In genomic region chr1:231694081-231694443, GRCh38 we compare ENCODE assay signal across 16 cellular contexts.
DNase-seq lines count a peak whose midpoint lies in the region; ATAC-seq and TF ChIP-seq lines count a peak whose summit lies in the region.
"Had no signal": no experiment of that assay in that cellular context is flagged by ENCODE, and none has a peak within 500 bp of the region (broad histone marks: within the 10 kb centered on the region; RNA-seq: fewer than 3 reads in every experiment).

No MANE protein-coding gene starts in this region.

- H3K27me3 Mint-ChIP-seq in WTC11 (ENCODE audit: low read depth) (no peaks in the 10 kb centered on the region), nephron progenitor cell (ENCODE audit: low read depth, poor library complexity) (peaks cover 7% of the 10 kb centered on the region)
- no peaks in the 10 kb centered on the region for H3K27me3 Mint-ChIP-seq in activated T-cell treated with anti-CD3 and anti-CD28 coated beads, Interleukin-2, amount 50 U/mL, for 4 hours (ENCODE audit: low read depth)

- CTCF ChIA-PET in WTC11 (lab: Charles Lee), result interaction anchor here (0.8 to 1.6 kb wide), 2 partner anchors 11 to 63 kb away, joined by 3 to 6 read pairs; no protein-coding TSS in a partner anchor

- H3K36me3 Mint-ChIP-seq in WTC11 (no peaks in the 10 kb centered on the region), nephron progenitor cell (ENCODE audit: low read depth) (peaks cover 4% of the 10 kb centered on the region)
- peaks cover 26% of the 10 kb centered on the region for H3K36me3 Mint-ChIP-seq in activated T-cell treated with anti-CD3 and anti-CD28 coated beads, Interleukin-2, amount 50 U/mL, for 4 hours (ENCODE audit: insufficient read depth)

- POLR2A ChIA-PET in WTC11 (lab: Charles Lee), result no interaction called here

- H3K9me3 Mint-ChIP-seq in WTC11 (no peaks in the 10 kb centered on the region), nephron progenitor cell (peaks cover 4% of the 10 kb centered on the region)
- no peaks in the 10 kb centered on the region for H3K9me3 Mint-ChIP-seq in activated T-cell treated with anti-CD3 and anti-CD28 coated beads, Interleukin-2, amount 50 U/mL, for 4 hours
- H3K9me3 Mint-ChIP-seq: T-helper 1 cell treated with Interleukin-12 subunit alpha and Interleukin-12 subunit beta and Interleukin-4 antibody, amounts not matched to agents 30 μg/mL and 1 μg/mL, for 36 hours had no signal

- DNase-seq in NCI-H1105 (lab: John Stamatoyannopoulos, UW) (peak; percentile 6), SHP77 (lab: John Stamatoyannopoulos, UW) (peak; percentile 17 to 57), left ventricle myocardium superior (peak; percentile 77), sciatic nerve (ENCODE audit: low spot score) (no peak), WTC11 (ENCODE audit: low spot score) (no peak), nephron progenitor cell (no peak)
- DNase-seq in activated T-cell treated with anti-CD3 and anti-CD28 coated beads, Interleukin-2, amount 50 U/mL, for 4 hours, result no peak
- DNase-seq: activated CD4-positive, CD25-positive, alpha-beta regulatory T cell; activated gamma-delta T cell treated with Interleukin-2 at 50 U/mL for 16 hours; DMS153; KG1; kidney glomerular epithelial cell; NCI-H1436; NCI-H82 had no signal

- H3K27ac Mint-ChIP-seq in WTC11 (no peak overlapping the region), nephron progenitor cell (no peak overlapping the region)
- H3K27ac Mint-ChIP-seq: B cell; T-helper 1 cell treated with Interleukin-12 subunit alpha and Interleukin-12 subunit beta and Interleukin-4 antibody, amounts not matched to agents 30 μg/mL and 1 μg/mL, for 36 hours had no signal

- H3K4me1 Mint-ChIP-seq in WTC11, result peaks cover 12% of the 10 kb centered on the region
- H3K4me1 Mint-ChIP-seq in activated T-cell treated with anti-CD3 and anti-CD28 coated beads, Interleukin-2, amount 50 U/mL, for 4 hours (ENCODE audit: low read depth), result peaks cover 5% of the 10 kb centered on the region
- H3K4me1 Mint-ChIP-seq in nephron progenitor cell, result peaks cover 66% of the 10 kb centered on the region

- intact Hi-C loops in left ventricle myocardium superior (cut with micrococcal nuclease), result no loop called here
- intact Hi-C loops in sciatic nerve (cut with DNase I), result no loop called here

- TF ChIP-seq CTCF in WTC11 (IDR thresholded peaks at IDR 0.05) (no peak), nephron progenitor cell (IDR thresholded peaks at IDR 0.05) (no peak)

- H3K4me3 Mint-ChIP-seq in WTC11 (no peak overlapping the region), nephron progenitor cell (no peak overlapping the region)
- no peak overlapping the region for H3K4me3 Mint-ChIP-seq in activated T-cell treated with anti-CD3 and anti-CD28 coated beads, Interleukin-2, amount 50 U/mL, for 4 hours
- H3K4me3 Mint-ChIP-seq: B cell; T-helper 1 cell treated with Interleukin-12 subunit alpha and Interleukin-12 subunit beta and Interleukin-4 antibody, amounts not matched to agents 30 μg/mL and 1 μg/mL, for 36 hours had no signal

- ATAC-seq in left ventricle myocardium superior (peak; percentile 84), sciatic nerve (peak; percentile 58), WTC11 (no peak)
- ATAC-seq in activated T-cell treated with anti-CD3 and anti-CD28 coated beads, Interleukin-2, amount 50 U/mL, for 4 hours, result no peak

TF ChIP-seq in WTC11, 78 proteins besides CTCF, POLR2A, EP300 and RAD21 (continues in another document):
- no peak for TF ChIP-seq FOXP4 (CRISPR knock-in tag; IDR thresholded peaks at IDR 0.05)
- no peak for TF ChIP-seq TEAD1 (CRISPR knock-in tag; IDR thresholded peaks at IDR 0.05)
- TF ChIP-seq ETV6 (CRISPR knock-in tag; IDR thresholded peaks at IDR 0.05), result no peak
- no peak for TF ChIP-seq MYBL2 (CRISPR knock-in tag; IDR thresholded peaks at IDR 0.05)
- no peak for TF ChIP-seq TP53 (CRISPR knock-in tag; IDR thresholded peaks at IDR 0.05)
- no peak for TF ChIP-seq E2F1 (CRISPR knock-in tag; IDR thresholded peaks at IDR 0.05)
- TF ChIP-seq ZNF423 (CRISPR knock-in tag; IDR thresholded peaks at IDR 0.05), result no peak
- no peak for TF ChIP-seq SMAD3 (CRISPR knock-in tag; IDR thresholded peaks at IDR 0.05; ENCODE audit: borderline replicate concordance)
- TF ChIP-seq ZNF281 (CRISPR knock-in tag; IDR thresholded peaks at IDR 0.05), result no peak
- no peak for TF ChIP-seq FOXK1 (CRISPR knock-in tag; IDR thresholded peaks at IDR 0.05)
- TF ChIP-seq ZBTB21 (CRISPR knock-in tag; IDR thresholded peaks at IDR 0.05; ENCODE audit: borderline replicate concordance), result no peak
- no peak for TF ChIP-seq USF1 (CRISPR knock-in tag; IDR thresholded peaks at IDR 0.05)
- no peak for TF ChIP-seq ERG (CRISPR knock-in tag; IDR thresholded peaks at IDR 0.05)
- no peak for TF ChIP-seq E2F5 (CRISPR knock-in tag; IDR thresholded peaks at IDR 0.05)
- no peak for TF ChIP-seq ZNF671 (CRISPR knock-in tag; IDR thresholded peaks at IDR 0.05)

Comparison
In these comparisons a context has a peak if more than half of its experiments do, and no peak if none do; other contexts are left out.
1. DNase-seq: peak in NCI-H1105 (single experiment), SHP77 (2 of 2) and left ventricle myocardium superior (single experiment); none in sciatic nerve (single experiment), WTC11 (single experiment), activated T-cell treated with anti-CD3 and anti-CD28 coated beads, Interleukin-2, amount 50 U/mL, for 4 hours (single experiment) and nephron progenitor cell (single experiment).
2. ATAC-seq: peak in left ventricle myocardium superior (single experiment) and sciatic nerve (single experiment); none in WTC11 (single experiment) and activated T-cell treated with anti-CD3 and anti-CD28 coated beads, Interleukin-2, amount 50 U/mL, for 4 hours (0 of 2).